Comparison of ENCODE assay signal across 11 cellular contexts in genomic region chr10:62454696-62455451, GRCh38.
DNase-seq lines count a peak whose midpoint lies in the region; ATAC-seq and TF ChIP-seq lines count a peak whose summit lies in the region.
"Had no signal": no experiment of that assay in that cellular context is flagged by ENCODE, and none has a peak within 500 bp of the region (broad histone marks: within the 10 kb centered on the region; RNA-seq: fewer than 3 reads in every experiment).

No MANE protein-coding gene starts in this region.

- H3K4me1 Mint-ChIP-seq in activated naive CD8-positive, alpha-beta T cell treated with anti-CD3 and anti-CD28 coated beads for 36 hours: peaks cover 7% of the 10 kb centered on the region

- peak overlapping the region; percentile 20 for H2AFZ ChIP-seq in osteoblast (ENCODE audit: low read length)

- no peaks in the 10 kb centered on the region for H3K9me3 Mint-ChIP-seq in activated naive CD8-positive, alpha-beta T cell treated with anti-CD3 and anti-CD28 coated beads for 36 hours

- no peaks in the 10 kb centered on the region for H3K36me3 Mint-ChIP-seq in activated naive CD8-positive, alpha-beta T cell treated with anti-CD3 and anti-CD28 coated beads for 36 hours

- peaks cover 12% of the 10 kb centered on the region for H3K4me1 ChIP-seq in osteoblast (ENCODE audit: insufficient read depth, low read length)

- no peak overlapping the region for H3K27ac Mint-ChIP-seq in activated naive CD8-positive, alpha-beta T cell treated with anti-CD3 and anti-CD28 coated beads for 36 hours

- H3K4me3 Mint-ChIP-seq in activated naive CD8-positive, alpha-beta T cell treated with anti-CD3 and anti-CD28 coated beads for 36 hours: no peak overlapping the region

- DNase-seq in Daoy (ENCODE audit: low read depth) (peak; percentile 37), NCI-H460 (ENCODE audit: extremely low read depth, low read depth) (peak; percentile 25), fibroblast of gingiva (ENCODE audit: low read depth) (peak; percentile 27), osteoblast (ENCODE audit: insufficient read length, low spot score, missing footprints) (no peak)
- no peak for DNase-seq in activated CD8-positive, alpha-beta memory T cell treated with anti-CD3 and anti-CD28 coated beads, Interleukin-2, amount 50 U/mL, for 4 hours
- DNase-seq in activated naive CD8-positive, alpha-beta T cell treated with anti-CD3 and anti-CD28 coated beads for 36 hours: no peak
- DNase-seq: activated CD4-positive, alpha-beta T cell treated with anti-CD3 and anti-CD28 coated beads, Interleukin-2, amount 50 U/mL, for 48 hours; occipital lobe had no signal

- TF ChIP-seq CTCF in osteoblast (IDR thresholded peaks at IDR 0.05; ENCODE audit: extremely low read depth, low read depth, low read length): no peak

- H3K36me3 ChIP-seq in osteoblast (ENCODE audit: insufficient read depth, low read length): no peaks in the 10 kb centered on the region
- H3K36me3 ChIP-seq: cardiac muscle cell had no signal

- ATAC-seq in HG03342 (IDR thresholded peaks at IDR 0.05; ENCODE audit: unreplicated experiment) (no peak), GM18870 (IDR thresholded peaks at IDR 0.05; ENCODE audit: unreplicated experiment) (no peak)

- H3K27me3 ChIP-seq in osteoblast (ENCODE audit: insufficient read depth, low read length): no peaks in the 10 kb centered on the region
- H3K27me3 ChIP-seq: cardiac muscle cell had no signal

- H3K9me3 ChIP-seq in osteoblast (ENCODE audit: low read depth, low read length): no peaks in the 10 kb centered on the region

- no peaks in the 10 kb centered on the region for H3K79me2 ChIP-seq in osteoblast (ENCODE audit: insufficient read depth, low read length)

- no peaks in the 10 kb centered on the region for H4K20me1 ChIP-seq in osteoblast (ENCODE audit: insufficient read depth, low read length)

- H3K4me2 ChIP-seq in osteoblast (ENCODE audit: insufficient read depth, low read length): peak overlapping the region; percentile 8

- H3K4me3 ChIP-seq in osteoblast (ENCODE audit: insufficient read depth, low read length): no peak overlapping the region
- H3K4me3 ChIP-seq: cardiac muscle cell had no signal

- H3K27me3 Mint-ChIP-seq in activated naive CD8-positive, alpha-beta T cell treated with anti-CD3 and anti-CD28 coated beads for 36 hours: no peaks in the 10 kb centered on the region

- H3K27ac ChIP-seq in osteoblast (ENCODE audit: low read depth, low read length): no peak overlapping the region
- H3K27ac ChIP-seq: cardiac muscle cell had no signal

Comparison
In these comparisons a context has a peak if more than half of its experiments do, and no peak if none do; other contexts are left out.
1. DNase-seq: peak in Daoy (single experiment), NCI-H460 (single experiment) and fibroblast of gingiva (single experiment); none in osteoblast (single experiment), activated CD8-positive, alpha-beta memory T cell treated with anti-CD3 and anti-CD28 coated beads, Interleukin-2, amount 50 U/mL, for 4 hours (single experiment) and activated naive CD8-positive, alpha-beta T cell treated with anti-CD3 and anti-CD28 coated beads for 36 hours (single experiment).